ENCODE assay signal across 9 cellular contexts in the genomic region with DNA sequence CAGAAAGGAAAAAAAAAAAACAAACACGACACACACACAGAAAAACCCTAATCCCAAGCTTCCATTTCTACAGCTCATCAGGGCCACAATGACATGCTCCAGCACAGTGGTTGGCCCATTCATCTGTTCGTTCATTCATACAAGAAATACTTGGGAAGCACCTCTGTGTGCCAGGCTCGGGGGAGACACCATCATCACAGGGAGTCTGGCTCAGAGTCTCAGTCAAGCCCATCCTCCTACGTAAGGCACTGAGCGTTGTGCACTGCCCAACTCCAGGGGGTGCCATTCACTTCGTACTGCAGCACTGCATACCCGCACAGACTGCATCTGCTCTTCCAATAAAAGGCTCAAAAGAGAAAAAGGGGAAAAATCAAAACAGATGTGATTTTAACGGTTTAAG. TPM values are rescaled to one million over a fixed set of nuclear protein-coding genes. Genes with fewer than 3 reads are reported as not detected.
DNase-seq lines count a peak whose midpoint lies in the region; ATAC-seq and TF ChIP-seq lines count a peak whose summit lies in the region.
"Had no signal": no experiment of that assay in that cellular context is flagged by ENCODE, and none has a peak within 500 bp of the region (broad histone marks: within the 10 kb centered on the region; RNA-seq: fewer than 3 reads in every experiment).

No MANE protein-coding gene starts in this region.

- H4K20me1 ChIP-seq in PC-9 (ENCODE audit: insufficient read depth) = peaks cover 63% of the 10 kb centered on the region

- H3K4me3 ChIP-seq in PC-9 (no peak overlapping the region), epithelial cell of proximal tubule (ENCODE audit: low read depth, low read length) (no peak overlapping the region)
- H3K4me3 ChIP-seq: ascending aorta had no signal

- intact Hi-C loops in activated naive CD4-positive, alpha-beta T cell treated with anti-CD3 and anti-CD28 coated beads for 36 hours (cut with micrococcal nuclease) = loop anchor here (1.0 kb wide), 1 partner anchor 72 kb away; no protein-coding TSS in a partner anchor
- intact Hi-C loops in PC-9 (cut with micrococcal nuclease; ENCODE audit: unreplicated experiment) = no loop called here

- peaks cover 5% of the 10 kb centered on the region for H3K9me3 Mint-ChIP-seq in activated naive CD4-positive, alpha-beta T cell treated with anti-CD3 and anti-CD28 coated beads for 36 hours
- no peaks in the 10 kb centered on the region for H3K9me3 Mint-ChIP-seq in nephron progenitor cell

- H3K4me1 Mint-ChIP-seq in activated naive CD4-positive, alpha-beta T cell treated with anti-CD3 and anti-CD28 coated beads for 36 hours (ENCODE audit: low read depth) = peaks cover 78% of the 10 kb centered on the region
- peaks cover 63% of the 10 kb centered on the region for H3K4me1 Mint-ChIP-seq in nephron progenitor cell

- no peak overlapping the region for H3K4me3 Mint-ChIP-seq in activated naive CD4-positive, alpha-beta T cell treated with anti-CD3 and anti-CD28 coated beads for 36 hours
- H3K4me3 Mint-ChIP-seq in nephron progenitor cell = peak overlapping the region; percentile 14

- H3K27ac Mint-ChIP-seq in activated naive CD4-positive, alpha-beta T cell treated with anti-CD3 and anti-CD28 coated beads for 36 hours = peak overlapping the region; percentile 9
- H3K27ac Mint-ChIP-seq in nephron progenitor cell = peak overlapping the region; percentile 93

- TF ChIP-seq CTCF in PC-9 (conservative IDR thresholded peaks at IDR 0.05) (0 out of 2 replicates have a peak, but pooled peaks have one; percentile 31), epithelial cell of proximal tubule (conservative IDR thresholded peaks at IDR 0.05; ENCODE audit: low read depth, low read length) (peak; percentile 59), nephron progenitor cell (IDR thresholded peaks at IDR 0.05) (peak; percentile 42)

- peaks cover 98% of the 10 kb centered on the region for H3K79me2 ChIP-seq in PC-9 (ENCODE audit: low read depth)

- BruUV-seq in PC-9 (replicated peaks; lab: Mats Ljungman, UMichigan) = no TSS peak

- POLR2A ChIA-PET in PC-9 (lab: Charles Lee; ENCODE audit: unreplicated experiment) = no interaction called here

- ATAC-seq in GM18502 (IDR thresholded peaks at IDR 0.05; ENCODE audit: poor library complexity, unreplicated experiment) (no peak), GM18498 (IDR thresholded peaks at IDR 0.05; ENCODE audit: unreplicated experiment) (no peak)

- no peak overlapping the region for H3K27ac ChIP-seq in PC-9

- no peaks in the 10 kb centered on the region for H3K27me3 ChIP-seq in PC-9 (ENCODE audit: insufficient read depth, low read depth)
- H3K27me3 ChIP-seq: ascending aorta had no signal

- peaks cover 44% of the 10 kb centered on the region for H3K27me3 Mint-ChIP-seq in activated naive CD4-positive, alpha-beta T cell treated with anti-CD3 and anti-CD28 coated beads for 36 hours (ENCODE audit: low read depth)
- peaks cover 6% of the 10 kb centered on the region for H3K27me3 Mint-ChIP-seq in nephron progenitor cell (ENCODE audit: low read depth, poor library complexity)

- no peak overlapping the region for H3K4me2 ChIP-seq in PC-9

- peak; percentile 71 for DNase-seq in activated naive CD4-positive, alpha-beta T cell treated with anti-CD3 and anti-CD28 coated beads for 36 hours
- DNase-seq in activated naive CD4-positive, alpha-beta T cell treated with anti-CD3 and anti-CD28 coated beads, Interleukin-2, amount 50 U/mL, for 16 hours = no peak
- DNase-seq in PC-9 (peak in 1 of 2 experiments; percentile 28), epithelial cell of proximal tubule (ENCODE audit: low read depth) (no peak), nephron progenitor cell (peak; percentile 39), HuH-7 (ENCODE audit: low spot score) (no peak)

- no peak overlapping the region for H2AFZ ChIP-seq in PC-9

- H3K36me3 Mint-ChIP-seq in activated naive CD4-positive, alpha-beta T cell treated with anti-CD3 and anti-CD28 coated beads for 36 hours (ENCODE audit: low read depth) = peaks cover 20% of the 10 kb centered on the region
- H3K36me3 Mint-ChIP-seq in nephron progenitor cell (ENCODE audit: low read depth) = peaks cover 5% of the 10 kb centered on the region

- CTCF ChIA-PET in activated naive CD4-positive, alpha-beta T cell treated with anti-CD3 and anti-CD28 coated beads for 36 hours (lab: Charles Lee) = interaction anchor here (0.7 to 5.6 kb wide), 11 partner anchors 10 to 100 kb away, joined by 3 to 54 read pairs (median 4); no protein-coding TSS in a partner anchor
- CTCF ChIA-PET in PC-9 (lab: Charles Lee) = no interaction called here

- 0 out of 2 replicates have a peak, but pooled peaks cover 14% of the 10 kb centered on the region for H3K4me1 ChIP-seq in PC-9 (replicated peaks; ENCODE audit: insufficient read depth)

- no peaks in the 10 kb centered on the region for H3K9me2 ChIP-seq in PC-9 (ENCODE audit: insufficient read depth)

- no peaks in the 10 kb centered on the region for H3K9me3 ChIP-seq in PC-9 (ENCODE audit: insufficient read depth, low read depth)
- H3K9me3 ChIP-seq: ascending aorta had no signal

- peaks cover 12% of the 10 kb centered on the region; the same call in 1 of the 2 replicates for H3K36me3 ChIP-seq in PC-9 (ENCODE audit: low read depth)
- H3K36me3 ChIP-seq: ascending aorta had no signal

- peaks cover 16% of the 10 kb centered on the region; the same call in 1 of the 2 replicates for H3F3A ChIP-seq in PC-9 (ENCODE audit: insufficient read depth, low read depth)

RNA-seq across cellular contexts. Expression of gene VPS37B, which starts 15.3 kb away (rescaled TPM):
- 10 to 100 TPM; 15.6 TPM for total RNA-seq in activated naive CD4-positive, alpha-beta T cell treated with anti-CD3 and anti-CD28 coated beads for 36 hours
- total RNA-seq in PC-9 (2021) (51.4 and 53.5 TPM in 2 replicates), epithelial cell of proximal tubule (58.9 and 73.4 TPM in 2 replicates)

RNA-seq across cellular contexts. Expression of gene HIP1R, which starts 45.4 kb away (rescaled TPM):
- 10 to 100 TPM; 18.5 to 21.2 TPM for total RNA-seq in activated naive CD4-positive, alpha-beta T cell treated with anti-CD3 and anti-CD28 coated beads for 36 hours
- 33.1 and 47.4 TPM in 2 replicates for total RNA-seq in PC-9 (2021)
- total RNA-seq in epithelial cell of proximal tubule = 66.4 and 91.0 TPM in 2 replicates

Comparison
In these comparisons a context has a peak if more than half of its experiments do, and no peak if none do; other contexts are left out.
1. DNase-seq: peak in activated naive CD4-positive, alpha-beta T cell treated with anti-CD3 and anti-CD28 coated beads for 36 hours (single experiment) and nephron progenitor cell (single experiment); none in activated naive CD4-positive, alpha-beta T cell treated with anti-CD3 and anti-CD28 coated beads, Interleukin-2, amount 50 U/mL, for 16 hours (single experiment), epithelial cell of proximal tubule (single experiment) and HuH-7 (single experiment).
2. Peak in every context shown above with its lines, with median percentiles within 50 percentile points of each other: CTCF ChIP-seq.